ENCODE assay signal across 8 cellular contexts in the genomic region with DNA sequence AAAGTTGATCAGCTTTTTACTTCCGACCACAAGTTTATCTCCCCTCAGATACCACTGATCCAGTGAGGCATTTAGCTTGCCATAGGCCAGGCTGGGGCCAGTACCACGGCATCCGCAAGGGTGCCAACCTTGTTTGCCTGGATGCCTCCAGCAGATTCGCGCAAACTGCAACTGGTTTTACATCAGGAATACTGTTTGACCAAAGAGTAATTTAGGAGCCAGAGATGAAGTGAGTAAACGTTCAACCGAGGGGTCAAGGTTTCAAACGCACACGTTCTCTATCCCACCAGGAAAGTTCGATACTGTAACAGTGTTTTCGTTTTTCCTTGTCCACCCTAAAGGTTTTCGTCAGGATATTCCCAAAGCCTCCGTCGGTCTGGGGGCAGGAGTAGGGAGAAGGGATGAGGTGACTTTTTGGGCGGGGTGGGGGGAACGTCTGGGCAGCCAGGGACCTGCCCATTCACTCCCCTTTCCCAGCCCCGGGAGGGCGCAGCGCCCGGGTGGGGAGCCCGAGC. TPM values are rescaled to one million over a fixed set of nuclear protein-coding genes. Genes with fewer than 3 reads are reported as not detected.
DNase-seq lines count a peak whose midpoint lies in the region; ATAC-seq and TF ChIP-seq lines count a peak whose summit lies in the region.

A gene with protein sequence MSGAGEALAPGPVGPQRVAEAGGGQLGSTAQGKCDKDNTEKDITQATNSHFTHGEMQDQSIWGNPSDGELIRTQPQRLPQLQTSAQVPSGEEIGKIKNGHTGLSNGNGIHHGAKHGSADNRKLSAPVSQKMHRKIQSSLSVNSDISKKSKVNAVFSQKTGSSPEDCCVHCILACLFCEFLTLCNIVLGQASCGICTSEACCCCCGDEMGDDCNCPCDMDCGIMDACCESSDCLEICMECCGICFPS (plus strand): TSS at position 459 of the 515 bp plus-strand sequence. CDS start 940 bp downstream, outside the sequence.

- peaks cover 63% of the 10 kb centered on the region for H3K4me1 Mint-ChIP-seq in activated T-helper 1 cell treated with anti-CD3 and anti-CD28 coated beads, Interleukin-12 subunit alpha, Interleukin-12 subunit beta, Interleukin-2, Interleukin-4 antibody, amounts not matched to agents 30 ng/mL and 10 ng/mL and 1 ng/mL, durations not matched to agents 14 hours and 24 hours and 36 hours (ENCODE audit: low read depth)

- H3K4me3 ChIP-seq in osteoblast (ENCODE audit: insufficient read depth, low read length), result peak within 1 kb of the TSS; percentile 84

- no peaks in the 10 kb centered on the region for H3K9me3 ChIP-seq in osteoblast (ENCODE audit: low read depth, low read length)

- peak within 1 kb of the TSS; percentile 94 for H3K4me2 ChIP-seq in osteoblast (ENCODE audit: insufficient read depth, low read length)

- peak within 1 kb of the TSS; percentile 76 for H3K27ac ChIP-seq in osteoblast (ENCODE audit: low read depth, low read length)

- peak within 1 kb of the TSS; percentile 84 for H2AFZ ChIP-seq in osteoblast (ENCODE audit: low read length)

- peak within 1 kb of the TSS; percentile 97 for H3K27ac Mint-ChIP-seq in activated T-helper 1 cell treated with anti-CD3 and anti-CD28 coated beads, Interleukin-12 subunit alpha, Interleukin-12 subunit beta, Interleukin-2, Interleukin-4 antibody, amounts not matched to agents 30 ng/mL and 10 ng/mL and 1 ng/mL, durations not matched to agents 14 hours and 24 hours and 36 hours

- DNase-seq in activated T-cell treated with anti-CD3 and anti-CD28 coated beads for 1 hour (ENCODE audit: low read depth) (peak; percentile 9), activated T-cell treated with anti-CD3 and anti-CD28 coated beads for 4 hours (no peak), glomerular endothelial cell (ENCODE audit: extremely low read depth, low read depth, low spot score) (no peak), osteoblast (ENCODE audit: insufficient read length, low spot score, missing footprints) (peak; percentile 88), NCI-H1105 treated with DMSO at 0.1 percent for 48 hours (lab: John Stamatoyannopoulos, UW) (no peak)
- no peak for DNase-seq in activated T-helper 1 cell treated with anti-CD3 and anti-CD28 coated beads, Interleukin-12 subunit alpha, Interleukin-12 subunit beta, Interleukin-2, Interleukin-4 antibody, amounts not matched to agents 30 ng/mL and 10 ng/mL and 1 ng/mL, durations not matched to agents 14 hours and 24 hours and 36 hours (ENCODE audit: low spot score)
- no peak for DNase-seq in NK-92 treated with Interleukin-12 subunit alpha and Interleukin-12 subunit beta, amount 100 ng/mL, for 24 hours (lab: John Stamatoyannopoulos, UW)

- no peak for TF ChIP-seq CTCF in osteoblast (IDR thresholded peaks at IDR 0.05; ENCODE audit: extremely low read depth, low read depth, low read length)

- no peaks in the 10 kb centered on the region for H3K27me3 Mint-ChIP-seq in activated T-helper 1 cell treated with anti-CD3 and anti-CD28 coated beads, Interleukin-12 subunit alpha, Interleukin-12 subunit beta, Interleukin-2, Interleukin-4 antibody, amounts not matched to agents 30 ng/mL and 10 ng/mL and 1 ng/mL, durations not matched to agents 14 hours and 24 hours and 36 hours (ENCODE audit: insufficient read depth)

- H3K9me3 Mint-ChIP-seq in activated T-helper 1 cell treated with anti-CD3 and anti-CD28 coated beads, Interleukin-12 subunit alpha, Interleukin-12 subunit beta, Interleukin-2, Interleukin-4 antibody, amounts not matched to agents 30 ng/mL and 10 ng/mL and 1 ng/mL, durations not matched to agents 14 hours and 24 hours and 36 hours, result no peaks in the 10 kb centered on the region

- peaks cover 16% of the 10 kb centered on the region for H3K36me3 Mint-ChIP-seq in activated T-helper 1 cell treated with anti-CD3 and anti-CD28 coated beads, Interleukin-12 subunit alpha, Interleukin-12 subunit beta, Interleukin-2, Interleukin-4 antibody, amounts not matched to agents 30 ng/mL and 10 ng/mL and 1 ng/mL, durations not matched to agents 14 hours and 24 hours and 36 hours (ENCODE audit: low read depth)

- no peaks in the 10 kb centered on the region for H4K20me1 ChIP-seq in osteoblast (ENCODE audit: insufficient read depth, low read length)

- ATAC-seq in GM19351 (IDR thresholded peaks at IDR 0.05; ENCODE audit: unreplicated experiment), result no peak

- H3K27me3 ChIP-seq in osteoblast (ENCODE audit: insufficient read depth, low read length), result no peaks in the 10 kb centered on the region

- no peaks in the 10 kb centered on the region for H3K36me3 ChIP-seq in osteoblast (ENCODE audit: insufficient read depth, low read length)

- peaks cover 35% of the 10 kb centered on the region for H3K79me2 ChIP-seq in osteoblast (ENCODE audit: insufficient read depth, low read length)

- peak within 1 kb of the TSS; percentile 96 for H3K4me3 Mint-ChIP-seq in activated T-helper 1 cell treated with anti-CD3 and anti-CD28 coated beads, Interleukin-12 subunit alpha, Interleukin-12 subunit beta, Interleukin-2, Interleukin-4 antibody, amounts not matched to agents 30 ng/mL and 10 ng/mL and 1 ng/mL, durations not matched to agents 14 hours and 24 hours and 36 hours

- intact Hi-C loops in activated T-helper 1 cell treated with anti-CD3 and anti-CD28 coated beads, Interleukin-12 subunit alpha, Interleukin-12 subunit beta, Interleukin-2, Interleukin-4 antibody, amounts not matched to agents 30 ng/mL and 10 ng/mL and 1 ng/mL, durations not matched to agents 14 hours and 24 hours and 36 hours (cut with micrococcal nuclease), result loop anchor here (1.0 to 10.0 kb wide), 3 partner anchors 32 to 1293 kb away; a partner anchor contains a TSS

- H3K4me1 ChIP-seq in osteoblast (ENCODE audit: insufficient read depth, low read length), result peaks cover 13% of the 10 kb centered on the region

RNA-seq across cellular contexts. Expression of the gene that starts here (rescaled TPM):
- total RNA-seq in activated T-helper 1 cell treated with anti-CD3 and anti-CD28 coated beads, Interleukin-12 subunit alpha, Interleukin-12 subunit beta, Interleukin-2, Interleukin-4 antibody, amounts not matched to agents 30 ng/mL and 10 ng/mL and 1 ng/mL, durations not matched to agents 14 hours and 24 hours and 36 hours, result 114 and 136 TPM in 2 replicates
- 11.0 and 16.6 TPM in 2 replicates for total RNA-seq in glomerular endothelial cell
- 68.8 and 81.3 TPM in 2 replicates for total RNA-seq in osteoblast

Comparison
In these comparisons a context has a peak if more than half of its experiments do, and no peak if none do; other contexts are left out.
1. DNase-seq: peak in activated T-cell treated with anti-CD3 and anti-CD28 coated beads for 1 hour (single experiment) and osteoblast (single experiment); none in activated T-cell treated with anti-CD3 and anti-CD28 coated beads for 4 hours (single experiment), activated T-helper 1 cell treated with anti-CD3 and anti-CD28 coated beads, Interleukin-12 subunit alpha, Interleukin-12 subunit beta, Interleukin-2, Interleukin-4 antibody, amounts not matched to agents 30 ng/mL and 10 ng/mL and 1 ng/mL, durations not matched to agents 14 hours and 24 hours and 36 hours (single experiment), glomerular endothelial cell (single experiment), NCI-H1105 treated with DMSO at 0.1 percent for 48 hours (single experiment) and NK-92 treated with Interleukin-12 subunit alpha and Interleukin-12 subunit beta, amount 100 ng/mL, for 24 hours (single experiment).